Comparison of ENCODE assay signal across 31 cellular contexts in genomic region chr12:112574896-112575558, GRCh38.
A peak's percentile ranks its signal among the peaks of the same experiment; 100 is the strongest.
DNase-seq lines count a peak whose midpoint lies in the region; ATAC-seq and TF ChIP-seq lines count a peak whose summit lies in the region.
"Had no signal": no experiment of that assay in that cellular context is flagged by ENCODE, and none has a peak within 500 bp of the region (broad histone marks: within the 10 kb centered on the region; RNA-seq: fewer than 3 reads in every experiment).

No MANE protein-coding gene starts in this region.

- H3K4me1 Mint-ChIP-seq in glutamatergic neuron (ENCODE audit: low read depth, unreplicated experiment) (no peaks in the 10 kb centered on the region), nephron progenitor cell (no peaks in the 10 kb centered on the region)
- H3K4me1 Mint-ChIP-seq in activated CD8-positive, alpha-beta T cell treated with anti-CD3 and anti-CD28 coated beads for 36 hours (ENCODE audit: low read depth) = no peaks in the 10 kb centered on the region
- H3K4me1 Mint-ChIP-seq: immature natural killer cell had no signal

- H3K27me3 Mint-ChIP-seq in glutamatergic neuron (ENCODE audit: unreplicated experiment) (peaks cover 9% of the 10 kb centered on the region), nephron progenitor cell (ENCODE audit: low read depth, poor library complexity) (peaks cover 84% of the 10 kb centered on the region)
- H3K27me3 Mint-ChIP-seq in activated CD8-positive, alpha-beta T cell treated with anti-CD3 and anti-CD28 coated beads for 36 hours = peaks cover 27% of the 10 kb centered on the region

- POLR2A ChIA-PET in activated CD8-positive, alpha-beta T cell treated with anti-CD3 and anti-CD28 coated beads for 36 hours (lab: Charles Lee) = no interaction called here

- H3K4me3 ChIP-seq in H7 (ENCODE audit: insufficient read depth, low read depth, low read length) = peak overlapping the region; percentile 48
- H3K4me3 ChIP-seq: smooth muscle cell, thoracic aorta had no signal

- peak overlapping the region; percentile 18 for H3K4me3 Mint-ChIP-seq in glutamatergic neuron (ENCODE audit: unreplicated experiment)
- no peak overlapping the region for H3K4me3 Mint-ChIP-seq in nephron progenitor cell
- H3K4me3 Mint-ChIP-seq in activated CD8-positive, alpha-beta T cell treated with anti-CD3 and anti-CD28 coated beads for 36 hours = no peak overlapping the region
- H3K4me3 Mint-ChIP-seq: activated CD4-positive, alpha-beta T cell treated with anti-CD3 and anti-CD28 coated beads, Interleukin-2, amount 10 ng/mL, durations not matched to agents 24 days and 14 days; activated naive CD8-positive, alpha-beta T cell; immature natural killer cell had no signal

- H3K27me3 ChIP-seq in H7 (ENCODE audit: control insufficient read depth, insufficient read depth, low read length) = peaks cover 21% of the 10 kb centered on the region

- H3K9me3 Mint-ChIP-seq in glutamatergic neuron (ENCODE audit: unreplicated experiment) = no peaks in the 10 kb centered on the region
- no peaks in the 10 kb centered on the region for H3K9me3 Mint-ChIP-seq in nephron progenitor cell
- no peaks in the 10 kb centered on the region for H3K9me3 Mint-ChIP-seq in activated CD8-positive, alpha-beta T cell treated with anti-CD3 and anti-CD28 coated beads for 36 hours
- H3K9me3 Mint-ChIP-seq: activated CD4-positive, alpha-beta T cell treated with anti-CD3 and anti-CD28 coated beads, Interleukin-2, amount 10 ng/mL, durations not matched to agents 24 days and 14 days; effector memory CD8-positive, alpha-beta T cell; immature natural killer cell had no signal

- TF ChIP-seq CTCF in glutamatergic neuron (IDR thresholded peaks at IDR 0.05; ENCODE audit: partially characterized antibody, unreplicated experiment) = no peak
- TF ChIP-seq CTCF in nephron progenitor cell (IDR thresholded peaks at IDR 0.05) = no peak
- no peak for TF ChIP-seq CTCF in activated CD8-positive, alpha-beta T cell treated with anti-CD3 and anti-CD28 coated beads for 36 hours (IDR thresholded peaks at IDR 0.05)

- H3K36me3 ChIP-seq in H7 (replicated peaks; ENCODE audit: control insufficient read depth, insufficient read depth, low read length) = no peaks in the 10 kb centered on the region
- H3K36me3 ChIP-seq: neutrophil, thoracic aorta had no signal

- H3K36me3 Mint-ChIP-seq in glutamatergic neuron (ENCODE audit: unreplicated experiment) = no peaks in the 10 kb centered on the region
- H3K36me3 Mint-ChIP-seq in nephron progenitor cell (ENCODE audit: low read depth) = no peaks in the 10 kb centered on the region
- H3K36me3 Mint-ChIP-seq in activated CD8-positive, alpha-beta T cell treated with anti-CD3 and anti-CD28 coated beads for 36 hours (ENCODE audit: low read depth) = no peaks in the 10 kb centered on the region
- H3K36me3 Mint-ChIP-seq: activated naive CD8-positive, alpha-beta T cell; CD4-positive, CD25-positive, alpha-beta regulatory T cell; immature natural killer cell had no signal

- H3K27ac ChIP-seq in angular gyrus (ENCODE audit: low read depth, low read length) = peak overlapping the region; percentile 29
- H3K27ac ChIP-seq: neutrophil, thoracic aorta had no signal

- no peak for ATAC-seq in GM21576 (IDR thresholded peaks at IDR 0.05; ENCODE audit: unreplicated experiment)
- ATAC-seq in activated CD8-positive, alpha-beta T cell treated with anti-CD3 and anti-CD28 coated beads for 36 hours = no peak
- ATAC-seq: effector memory CD8-positive, alpha-beta T cell; left colon; right cardiac atrium; stimulated activated naive CD8-positive, alpha-beta T cell treated with anti-CD3 and anti-CD28 coated beads, Interleukin-15, Interleukin-2, amounts not matched to agents 100 U/mL and 50 U/mL, for 24 hours had no signal

- peak; percentile 69 for DNase-seq in H7
- DNase-seq in glutamatergic neuron = peak; percentile 18
- DNase-seq in nephron progenitor cell = peak; percentile 44
- DNase-seq in germinal center (ENCODE audit: low spot score) = no peak
- DNase-seq in HPDE6-E6E7 (ENCODE audit: extremely low spot score) = no peak
- DNase-seq in activated CD8-positive, alpha-beta T cell treated with anti-CD3 and anti-CD28 coated beads for 36 hours = no peak
- DNase-seq: activated CD4-positive, alpha-beta T cell treated with anti-CD3 and anti-CD28 coated beads, Interleukin-2, amount 10 ng/mL, durations not matched to agents 24 days and 14 days; activated effector memory CD4-positive, alpha-beta T cell treated with anti-CD3 and anti-CD28 coated beads, Interleukin-2, amount 50 U/mL, for 16 hours; activated T-cell treated with anti-CD3 and anti-CD28 coated beads, Interleukin-2, amount 50 U/mL, for 1 hour; AML-193; aorta; Calu3; CD4-positive, CD25-positive, alpha-beta regulatory T cell; effector memory CD8-positive, alpha-beta T cell; immature natural killer cell; KBM-7; left colon; mammary epithelial cell; NCI-H1105; NCI-H187 treated with DMSO at 0.1 percent for 48 hours; NCI-H2171; NCI-H510A; right cardiac atrium; stimulated activated naive CD8-positive, alpha-beta T cell treated with anti-CD3 and anti-CD28 coated beads, Interleukin-15, Interleukin-2, amounts not matched to agents 100 U/mL and 50 U/mL, for 24 hours; T1000 had no signal

- H3K27ac Mint-ChIP-seq in glutamatergic neuron (ENCODE audit: unreplicated experiment) (no peak overlapping the region), nephron progenitor cell (no peak overlapping the region)
- H3K27ac Mint-ChIP-seq in activated CD8-positive, alpha-beta T cell treated with anti-CD3 and anti-CD28 coated beads for 36 hours = no peak overlapping the region
- H3K27ac Mint-ChIP-seq: activated CD4-positive, alpha-beta T cell treated with anti-CD3 and anti-CD28 coated beads, Interleukin-2, amount 10 ng/mL, durations not matched to agents 24 days and 14 days; activated naive CD8-positive, alpha-beta T cell; CD4-positive, CD25-positive, alpha-beta regulatory T cell; effector memory CD8-positive, alpha-beta T cell; immature natural killer cell had no signal

- CTCF ChIA-PET in activated CD8-positive, alpha-beta T cell treated with anti-CD3 and anti-CD28 coated beads for 36 hours (lab: Charles Lee) = no interaction called here

- intact Hi-C loops in activated CD8-positive, alpha-beta T cell treated with anti-CD3 and anti-CD28 coated beads for 36 hours (cut with micrococcal nuclease) = no loop called here

Comparison
In these comparisons a context has a peak if more than half of its experiments do, and no peak if none do; other contexts are left out.
1. DNase-seq: peak in H7 (single experiment), glutamatergic neuron (single experiment) and nephron progenitor cell (single experiment); none in germinal center (single experiment), HPDE6-E6E7 (single experiment) and activated CD8-positive, alpha-beta T cell treated with anti-CD3 and anti-CD28 coated beads for 36 hours (single experiment).